ENCODE assay signal across 11 cellular contexts in genomic region chr12:27012982-27013255, GRCh38. TPM values are rescaled to one million over a fixed set of nuclear protein-coding genes. Genes with fewer than 3 reads are reported as not detected.
DNase-seq lines count a peak whose midpoint lies in the region; ATAC-seq and TF ChIP-seq lines count a peak whose summit lies in the region.
"Had no signal": no experiment of that assay in that cellular context is flagged by ENCODE, and none has a peak within 500 bp of the region (broad histone marks: within the 10 kb centered on the region; RNA-seq: fewer than 3 reads in every experiment).

No MANE protein-coding gene starts in this region.

- intact Hi-C loops in right lobe of liver (cut with DNase I) = loop anchor here in 1 of 2 donors (10.0 kb wide), 1 partner anchor 78 kb away; the partner anchor contains the start of genes FGFR1OP2 and INTS13

- H3K36me3 Mint-ChIP-seq in stimulated activated naive CD8-positive, alpha-beta T cell treated with anti-CD3 and anti-CD28 coated beads, Interleukin-15, Interleukin-2, amounts not matched to agents 100 ng/mL and 50 ng/mL, for 24 hours (ENCODE audit: low read depth) = peaks cover 11% of the 10 kb centered on the region
- H3K36me3 Mint-ChIP-seq in activated naive CD8-positive, alpha-beta T cell treated with anti-CD3 and anti-CD28 coated beads, Interleukin-2, amount 50 U/mL, for 24 hours (ENCODE audit: low read depth) = peaks cover 6% of the 10 kb centered on the region

- no peak overlapping the region for H3K27ac Mint-ChIP-seq in stimulated activated naive CD8-positive, alpha-beta T cell treated with anti-CD3 and anti-CD28 coated beads, Interleukin-15, Interleukin-2, amounts not matched to agents 100 ng/mL and 50 ng/mL, for 24 hours
- H3K27ac Mint-ChIP-seq in activated naive CD8-positive, alpha-beta T cell treated with anti-CD3 and anti-CD28 coated beads, Interleukin-2, amount 50 U/mL, for 24 hours = peak overlapping the region; percentile 85

- no peak for TF ChIP-seq POLR2A in right lobe of liver (IDR thresholded peaks at IDR 0.05)

- no peaks in the 10 kb centered on the region for H3K9me3 Mint-ChIP-seq in stimulated activated naive CD8-positive, alpha-beta T cell treated with anti-CD3 and anti-CD28 coated beads, Interleukin-15, Interleukin-2, amounts not matched to agents 100 ng/mL and 50 ng/mL, for 24 hours
- H3K9me3 Mint-ChIP-seq in activated naive CD8-positive, alpha-beta T cell treated with anti-CD3 and anti-CD28 coated beads, Interleukin-2, amount 50 U/mL, for 24 hours = no peaks in the 10 kb centered on the region

- no peak for ATAC-seq in stimulated activated naive CD8-positive, alpha-beta T cell treated with anti-CD3 and anti-CD28 coated beads, Interleukin-15, Interleukin-2, amounts not matched to agents 100 U/mL and 50 U/mL, for 24 hours
- ATAC-seq in activated naive CD8-positive, alpha-beta T cell treated with anti-CD3 and anti-CD28 coated beads, Interleukin-2, amount 50 U/mL, for 24 hours = no peak
- no peak for ATAC-seq in right lobe of liver
- no peak for ATAC-seq in GM19324 (IDR thresholded peaks at IDR 0.05; ENCODE audit: low FRiP score, unreplicated experiment)
- no peak for ATAC-seq in HG02798 (IDR thresholded peaks at IDR 0.05; ENCODE audit: poor library complexity, unreplicated experiment)
- no peak for ATAC-seq in HG03571 (IDR thresholded peaks at IDR 0.05; ENCODE audit: unreplicated experiment)

- no peaks in the 10 kb centered on the region for H3K9me3 ChIP-seq in right lobe of liver
- H3K9me3 ChIP-seq: Peyer's patch, uterus had no signal

- peak overlapping the region; percentile 91 to 94 (median 93) for H3K27ac ChIP-seq in right lobe of liver

- DNase-seq in stimulated activated naive CD8-positive, alpha-beta T cell treated with anti-CD3 and anti-CD28 coated beads, Interleukin-15, Interleukin-2, amounts not matched to agents 100 U/mL and 50 U/mL, for 24 hours = no peak
- no peak for DNase-seq in activated naive CD8-positive, alpha-beta T cell treated with anti-CD3 and anti-CD28 coated beads, Interleukin-2, amount 50 U/mL, for 24 hours
- DNase-seq in right lobe of liver (no peak), NCI-H526 treated with DMSO at 0.1 percent for 48 hours (lab: John Stamatoyannopoulos, UW) (no peak)
- DNase-seq: Peyer's patch, uterus had no signal

- H3K4me1 Mint-ChIP-seq in stimulated activated naive CD8-positive, alpha-beta T cell treated with anti-CD3 and anti-CD28 coated beads, Interleukin-15, Interleukin-2, amounts not matched to agents 100 ng/mL and 50 ng/mL, for 24 hours (ENCODE audit: low read depth) = peaks cover 58% of the 10 kb centered on the region
- peaks cover 52% of the 10 kb centered on the region for H3K4me1 Mint-ChIP-seq in activated naive CD8-positive, alpha-beta T cell treated with anti-CD3 and anti-CD28 coated beads, Interleukin-2, amount 50 U/mL, for 24 hours

- H3K27me3 ChIP-seq in right lobe of liver = no peaks in the 10 kb centered on the region
- H3K27me3 ChIP-seq: brain microvascular endothelial cell, Peyer's patch, uterus had no signal

- H3K4me3 Mint-ChIP-seq in stimulated activated naive CD8-positive, alpha-beta T cell treated with anti-CD3 and anti-CD28 coated beads, Interleukin-15, Interleukin-2, amounts not matched to agents 100 ng/mL and 50 ng/mL, for 24 hours = peak overlapping the region; percentile 94
- peak overlapping the region; percentile 88 for H3K4me3 Mint-ChIP-seq in activated naive CD8-positive, alpha-beta T cell treated with anti-CD3 and anti-CD28 coated beads, Interleukin-2, amount 50 U/mL, for 24 hours

- WGBS in right lobe of liver (ENCODE audit: insufficient coverage, low coverage, low lambda C conversion rate, missing lambda C conversion rate) = 15% methylated on average over 5 of the region's 5 CpGs

- peaks cover 0 to 30% (median 9%) of the 10 kb centered on the region in 4 donors for H3K4me1 ChIP-seq in right lobe of liver
- H3K4me1 ChIP-seq: uterus had no signal

- no peaks in the 10 kb centered on the region for H3K36me3 ChIP-seq in right lobe of liver
- H3K36me3 ChIP-seq: brain microvascular endothelial cell, Peyer's patch, uterus had no signal

- peak overlapping the region in 2 of 3 donors; percentile 71 to 81 for H3K4me3 ChIP-seq in right lobe of liver

- no peak for TF ChIP-seq CTCF in right lobe of liver (IDR thresholded peaks at IDR 0.05)

- no peaks in the 10 kb centered on the region for H3K27me3 Mint-ChIP-seq in stimulated activated naive CD8-positive, alpha-beta T cell treated with anti-CD3 and anti-CD28 coated beads, Interleukin-15, Interleukin-2, amounts not matched to agents 100 ng/mL and 50 ng/mL, for 24 hours
- no peaks in the 10 kb centered on the region for H3K27me3 Mint-ChIP-seq in activated naive CD8-positive, alpha-beta T cell treated with anti-CD3 and anti-CD28 coated beads, Interleukin-2, amount 50 U/mL, for 24 hours

RNA-seq across cellular contexts. Expression of gene TM7SF3, which starts 1.3 kb away (rescaled TPM):
- total RNA-seq in right lobe of liver = 10 to 100 TPM; 38.4 to 75.1 (median 62.8) TPM

RNA-seq across cellular contexts. Expression of gene MED21, which starts 9.4 kb away (rescaled TPM):
- 10 to 100 TPM; 14.7 to 26.8 (median 20.6) TPM for total RNA-seq in right lobe of liver
